In the genomic region with DNA sequence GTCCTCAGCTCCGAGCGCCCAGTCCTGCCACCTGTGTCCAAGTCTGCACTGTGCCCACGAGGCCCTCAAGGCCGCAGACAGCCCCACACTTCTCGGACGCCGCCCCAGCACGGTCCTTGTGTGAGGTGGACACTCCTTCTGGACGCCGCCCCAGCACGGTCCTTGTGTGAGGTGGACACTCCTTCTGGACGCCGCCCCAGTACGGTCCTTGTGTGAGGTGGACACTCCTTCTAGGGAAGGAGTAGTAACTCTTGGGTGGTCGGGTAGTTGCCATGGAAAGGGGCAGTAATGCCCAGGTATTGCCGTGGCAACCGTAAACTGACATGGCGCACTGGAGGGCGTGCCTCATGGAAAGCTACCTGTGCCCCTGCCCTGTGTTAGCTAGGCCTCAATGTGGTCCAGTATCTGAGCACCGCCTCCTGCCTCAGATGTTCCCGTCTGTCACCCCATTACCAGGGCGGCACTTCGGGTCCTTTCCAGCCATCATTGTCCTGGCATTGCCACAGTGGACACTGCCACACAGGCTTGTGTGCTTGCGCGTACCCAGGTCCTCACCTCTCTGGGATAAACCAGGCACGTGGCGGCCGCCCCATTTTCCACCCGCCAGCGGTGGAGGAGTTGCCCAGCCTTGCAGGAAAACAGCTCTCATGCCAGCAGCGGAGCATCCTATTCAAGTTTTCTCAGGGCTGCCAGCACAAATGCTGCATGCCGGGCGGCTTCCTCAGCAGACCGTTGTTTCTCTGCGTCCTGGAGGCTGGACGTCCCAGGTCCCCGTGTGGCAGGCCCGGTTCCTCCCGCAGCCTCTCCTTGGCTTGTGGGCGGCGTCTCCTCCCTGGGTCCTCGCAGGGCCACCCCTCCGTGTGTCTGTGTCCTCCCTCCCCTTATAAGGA, we compare ENCODE assay signal across 16 cellular contexts. TPM values are rescaled to one million over a fixed set of nuclear protein-coding genes. Genes with fewer than 3 reads are reported as not detected.
DNase-seq lines count a peak whose midpoint lies in the region; ATAC-seq, FAIRE-seq and TF ChIP-seq lines count a peak whose summit lies in the region.
"Had no signal": no experiment of that assay in that cellular context is flagged by ENCODE, and none has a peak within 500 bp of the region (broad histone marks: within the 10 kb centered on the region; RNA-seq: fewer than 3 reads in every experiment).

No MANE protein-coding gene starts in this region.

- peak overlapping the region; percentile 81 for H3K23ac ChIP-seq in neuronal stem cell (ENCODE audit: low read depth, low read length, poor library complexity)

- peak overlapping the region; percentile 86 for H3K18ac ChIP-seq in neuronal stem cell (ENCODE audit: low read length)

- peak overlapping the region; percentile 75 for H2BK12ac ChIP-seq in neuronal stem cell (ENCODE audit: low read length)

- H3K27me3 ChIP-seq in neuronal stem cell (ENCODE audit: control insufficient read depth in 3 of 3, insufficient read depth in 3 of 3, low read depth in 1 of 3, low read length in 3 of 3): peaks cover 0 to 40% (median 0%) of the 10 kb centered on the region in 3 experiments
- H3K27me3 ChIP-seq: esophagus muscularis mucosa had no signal

- CTCF ChIA-PET in A549 (lab: Yijun Ruan, JAX): interaction anchor here (0.9 to 2.4 kb wide), 4 partner anchors 11 to 78 kb away, joined by 3 to 9 read pairs (median 6); no protein-coding TSS in a partner anchor

- peak overlapping the region; percentile 4 for H4K8ac ChIP-seq in neuronal stem cell (ENCODE audit: low read depth, low read length)

- no peaks in the 10 kb centered on the region for H3K79me1 ChIP-seq in neuronal stem cell (ENCODE audit: low read depth, low read length)

- H2AK5ac ChIP-seq in neuronal stem cell (ENCODE audit: low read depth, low read length): peak overlapping the region; percentile 97

- H3K36me3 ChIP-seq in neuronal stem cell (replicated peaks in 1 of 2; ENCODE audit: control insufficient read depth in 2 of 2, insufficient read depth in 2 of 2, low read length in 2 of 2): peaks cover 0 to 3% of the 10 kb centered on the region in 2 donors
- H3K36me3 ChIP-seq: esophagus muscularis mucosa had no signal

- peak overlapping the region; percentile 64 for H3K14ac ChIP-seq in neuronal stem cell (ENCODE audit: low read length)

- H3K9me3 ChIP-seq in A549 (no peaks in the 10 kb centered on the region), neuronal stem cell (replicated peaks in 1 of 2; ENCODE audit: control insufficient read depth in 2 of 2, insufficient read depth in 1 of 2, low read depth in 1 of 2, low read length in 2 of 2) (peaks cover 0 to 3% of the 10 kb centered on the region in 2 donors)
- H3K9me3 ChIP-seq: esophagus muscularis mucosa had no signal

- ATAC-seq in A549 (no peak), left cardiac atrium (no peak), HG03442 (IDR thresholded peaks at IDR 0.05; ENCODE audit: unreplicated experiment) (no peak), HG02642 (IDR thresholded peaks at IDR 0.05; ENCODE audit: poor library complexity, unreplicated experiment) (no peak)
- ATAC-seq: GM12878; stimulated activated naive CD8-positive, alpha-beta T cell treated with anti-CD3 and anti-CD28 coated beads, Interleukin-15, amount 100 ng/mL, for 72 hours had no signal

- H3K4me3 ChIP-seq in A549: peak overlapping the region; percentile 48
- no peak overlapping the region for H3K4me3 ChIP-seq in neuronal stem cell (ENCODE audit: low read length in 2 of 2)
- H3K4me3 ChIP-seq: esophagus muscularis mucosa, GM12878 had no signal

- no peak overlapping the region for H2BK120ac ChIP-seq in neuronal stem cell (ENCODE audit: low read depth, low read length)

- intact Hi-C loops in left cardiac atrium (cut with DNase I): no loop called here

- TF ChIP-seq EP300 in A549 (IDR thresholded peaks at IDR 0.05): no peak

- H3K4me2 ChIP-seq in A549 (peak overlapping the region; percentile 79), neuronal stem cell (ENCODE audit: insufficient read depth, low read length, poor library complexity, severe bottlenecking) (no peak overlapping the region)
- H3K4me2 ChIP-seq: KMS-11 had no signal

- H3K4me1 ChIP-seq in A549 (peaks cover 87% of the 10 kb centered on the region), neuronal stem cell (ENCODE audit: control insufficient read depth in 2 of 2, insufficient read depth in 1 of 2, low read depth in 1 of 2, low read length in 2 of 2) (peaks cover 23 to 29% of the 10 kb centered on the region in 2 donors)

- DNase-seq in A549 (ENCODE audit: low read depth in 1 of 2, low spot score in 1 of 2) (no peak), HTR-8/SVneo (ENCODE audit: insufficient read length, low spot score) (no peak), left cardiac atrium (peak; percentile 28), neuronal stem cell (ENCODE audit: low spot score) (no peak), kidney tubule cell (ENCODE audit: low spot score) (no peak), RKO (ENCODE audit: low spot score) (no peak)
- DNase-seq: activated CD4-positive, alpha-beta T cell treated with anti-CD3 and anti-CD28 coated beads, Interleukin-2, amount 50 U/mL, for 1 hour; NCI-H1417; stimulated activated naive CD8-positive, alpha-beta T cell treated with anti-CD3 and anti-CD28 coated beads, Interleukin-15, amount 100 ng/mL, for 72 hours had no signal

- H3K9ac ChIP-seq in neuronal stem cell (ENCODE audit: low read depth, low read length, poor library complexity): no peak overlapping the region
- H3K9ac ChIP-seq: KMS-11 had no signal

- no peak for TF ChIP-seq CTCF in A549 (IDR thresholded peaks at IDR 0.05)

- peak overlapping the region; percentile 10 for H2BK15ac ChIP-seq in neuronal stem cell (ENCODE audit: low read length)

- TF ChIP-seq RAD21 in A549 (conservative IDR thresholded peaks at IDR 0.05 in 1 of 2, IDR thresholded peaks at IDR 0.05 in 1 of 2): no peak

- WGBS in A549 (ENCODE audit: missing lambda C conversion rate): 95% methylated on average over 21 of the region's 43 CpGs
- WGBS in neuronal stem cell (ENCODE audit: extremely low coverage in 2 of 2, insufficient read length in 2 of 2, insufficient replicate concordance in 1 of 2), 2 donors: no CpG with 5 or more reads among the region's 43 CpGs

- POLR2A ChIA-PET in A549 (lab: Yijun Ruan, JAX): no interaction called here

- H2BK5ac ChIP-seq in neuronal stem cell (ENCODE audit: low read length): no peak overlapping the region

- no peak overlapping the region for H4K91ac ChIP-seq in neuronal stem cell (ENCODE audit: low read depth, low read length, poor library complexity)

- H2AFZ ChIP-seq in neuronal stem cell (ENCODE audit: low read length): no peak overlapping the region

- TF ChIP-seq POLR2A in A549 (IDR thresholded peaks at IDR 0.05; ENCODE audit: low read length): no peak

- no peak overlapping the region for H3K4ac ChIP-seq in neuronal stem cell (ENCODE audit: low read length)

- no peak for FAIRE-seq in A549 (lab: Jason Lieb, UNC)
- FAIRE-seq in HTR-8/SVneo (lab: Jason Lieb, UNC): peak; percentile 9
- FAIRE-seq: G401.6, GM12878, keratinocyte had no signal

- H3K27ac ChIP-seq in A549 (peak overlapping the region; percentile 97 to 100), neuronal stem cell (replicated peaks; ENCODE audit: low read length) (no peak overlapping the region)
- H3K27ac ChIP-seq: KMS-11 had no signal

TF ChIP-seq in A549, 52 proteins besides CTCF, POLR2A, EP300 and RAD21:
- TF ChIP-seq, protein P1, sequence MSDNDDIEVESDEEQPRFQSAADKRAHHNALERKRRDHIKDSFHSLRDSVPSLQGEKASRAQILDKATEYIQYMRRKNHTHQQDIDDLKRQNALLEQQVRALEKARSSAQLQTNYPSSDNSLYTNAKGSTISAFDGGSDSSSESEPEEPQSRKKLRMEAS (IDR thresholded peaks at IDR 0.05): 0 out of 2 replicates have a peak, but pooled peaks have one; percentile 31
- TF ChIP-seq TP53 (CRISPR knock-in tag; IDR thresholded peaks at IDR 0.05): no peak
TF ChIP-seq in A549: peak in this region for 1.

RNA-seq across cellular contexts. Expression of a gene that starts 40.7 kb away (rescaled TPM):
- polyA plus RNA-seq in A549 (2011; rRNA removed) (10.5 and 10.7 TPM in 2 replicates), A549 (2017; fragmentation: RNase III; extraction: RNeasy Plus Mini Kit Qiagen cat#74134 plus additional on column Dnase treatment) (14.7 to 16.6 TPM (median 16.1 TPM) in 3 replicates)
- polyA plus RNA-seq in A549 (2012; cell fraction: cytosol; rRNA removed): 10.3 and 12.3 TPM in 2 replicates
- polyA plus RNA-seq in A549 (2012; cell fraction: nucleus; rRNA removed): 53.6 and 61.8 TPM in 2 replicates
- polyA minus RNA-seq in A549 (2011; rRNA and poly(A)+ RNA removed): 6.4 and 11.6 TPM in 2 replicates
- 10 to 100 TPM; 18.1 to 20.3 TPM for total RNA-seq in left cardiac atrium
- polyA plus RNA-seq in neuronal stem cell (2013, experiment 1 of 2): 33.3 TPM
- polyA plus RNA-seq in neuronal stem cell (2013, experiment 2 of 2): 32.4 TPM
